In genomic region chr4:92445127-92445526, GRCh38 we compare ENCODE assay signal across 17 cellular contexts.
DNase-seq lines count a peak whose midpoint lies in the region; ATAC-seq and TF ChIP-seq lines count a peak whose summit lies in the region.
"Had no signal": no experiment of that assay in that cellular context is flagged by ENCODE, and none has a peak within 500 bp of the region (broad histone marks: within the 10 kb centered on the region; RNA-seq: fewer than 3 reads in every experiment).

No MANE protein-coding gene starts in this region.

- no peak for TF ChIP-seq CTCF in endodermal cell (conservative IDR thresholded peaks at IDR 0.05)

- WGBS in endodermal cell (ENCODE audit: insufficient coverage in 1 of 2, insufficient read length in 1 of 2), 2 experiments: 0 to 40% methylated on average over 1 of the region's 1 CpG

- peak overlapping the region; percentile 79 for H3K9ac ChIP-seq in HUES48 (ENCODE audit: low read depth, low read length)
- no peak overlapping the region for H3K9ac ChIP-seq in endodermal cell (ENCODE audit: extremely low read depth, low read length, poor library complexity, severe bottlenecking)
- peak overlapping the region; percentile 72 for H3K9ac ChIP-seq in iPS-18a (ENCODE audit: low read length)
- H3K9ac ChIP-seq: KMS-11 had no signal

- H3K27me3 ChIP-seq in HUES48 (ENCODE audit: control insufficient read depth, insufficient read depth, low read length) (no peaks in the 10 kb centered on the region), endodermal cell (ENCODE audit: control insufficient read depth, insufficient read depth, low read length, poor library complexity, severe bottlenecking) (no peaks in the 10 kb centered on the region), iPS-18a (ENCODE audit: control insufficient read depth, insufficient read depth, low read length) (no peaks in the 10 kb centered on the region)

- H3K9me3 Mint-ChIP-seq in endodermal cell: no peaks in the 10 kb centered on the region

- DNase-seq in endodermal cell (no peak), NCI-H226 (no peak)
- DNase-seq: CD8-positive, alpha-beta T cell; COR-L47; DND-41; GF-D8; GOT3 had no signal

- no peak for ATAC-seq in GM18867 (IDR thresholded peaks at IDR 0.05; ENCODE audit: unreplicated experiment)
- ATAC-seq in HG02763 (IDR thresholded peaks at IDR 0.05; ENCODE audit: unreplicated experiment): no peak
- ATAC-seq: A549; CD8-positive, alpha-beta T cell; HCT116 had no signal

- H3K4me3 Mint-ChIP-seq in endodermal cell: peak overlapping the region; percentile 94
- H3K4me3 Mint-ChIP-seq: CD14-positive monocyte; CD8-positive, alpha-beta T cell; IgD-negative memory B cell had no signal

- H3K27ac ChIP-seq in HUES48 (ENCODE audit: low read depth, low read length) (peak overlapping the region; percentile 94), endodermal cell (ENCODE audit: low read depth, low read length) (no peak overlapping the region), iPS-18a (ENCODE audit: low read length) (peak overlapping the region; percentile 47)
- H3K27ac ChIP-seq: A549, HL-60, KMS-11 had no signal

- peak overlapping the region; percentile 10 for H3K27ac Mint-ChIP-seq in endodermal cell
- H3K27ac Mint-ChIP-seq: CD14-positive monocyte; CD8-positive, alpha-beta T cell; IgD-negative memory B cell had no signal

- no peaks in the 10 kb centered on the region for H3K27me3 Mint-ChIP-seq in endodermal cell (ENCODE audit: insufficient read depth)
- H3K27me3 Mint-ChIP-seq: IgD-negative memory B cell had no signal

- peaks cover 6% of the 10 kb centered on the region for H3K36me3 Mint-ChIP-seq in endodermal cell (ENCODE audit: low read depth)
- H3K36me3 Mint-ChIP-seq: CD14-positive monocyte; CD8-positive, alpha-beta T cell; IgD-negative memory B cell had no signal

- H3K4me3 ChIP-seq in HUES48 (ENCODE audit: low read depth, low read length) (peak overlapping the region; percentile 89), endodermal cell (ENCODE audit: low read length) (peak overlapping the region; percentile 85), iPS-18a (ENCODE audit: low read length) (peak overlapping the region; percentile 66)
- H3K4me3 ChIP-seq: A549 had no signal

- H3K4me1 ChIP-seq in HUES48 (ENCODE audit: control insufficient read depth, insufficient read depth, low read length) (peaks cover 41% of the 10 kb centered on the region), endodermal cell (ENCODE audit: control insufficient read depth, insufficient read depth, low read length) (peaks cover 8% of the 10 kb centered on the region), iPS-18a (ENCODE audit: control insufficient read depth, low read depth, low read length) (peaks cover 35% of the 10 kb centered on the region)
- H3K4me1 ChIP-seq: A549 had no signal

- peaks cover 62% of the 10 kb centered on the region for H3K4me1 Mint-ChIP-seq in endodermal cell
- H3K4me1 Mint-ChIP-seq: CD14-positive monocyte, IgD-negative memory B cell had no signal

- no peaks in the 10 kb centered on the region for H3K9me3 ChIP-seq in HUES48 (ENCODE audit: control insufficient read depth, insufficient read depth, low read length)
- H3K9me3 ChIP-seq in endodermal cell (ENCODE audit: control insufficient read depth, low read length): no peaks in the 10 kb centered on the region
- H3K9me3 ChIP-seq in iPS-18a (ENCODE audit: control insufficient read depth, low read depth, low read length): no peaks in the 10 kb centered on the region
- H3K9me3 ChIP-seq: A549 had no signal

- H3K36me3 ChIP-seq in HUES48 (ENCODE audit: control insufficient read depth, insufficient read depth, low read length) (peaks cover 24% of the 10 kb centered on the region), endodermal cell (ENCODE audit: control insufficient read depth, insufficient read depth, low read length) (peaks cover 4% of the 10 kb centered on the region), iPS-18a (ENCODE audit: control insufficient read depth, low read depth, low read length) (peaks cover 3% of the 10 kb centered on the region)
